10 cellular contexts compared by ENCODE assay signal in the genomic region with DNA sequence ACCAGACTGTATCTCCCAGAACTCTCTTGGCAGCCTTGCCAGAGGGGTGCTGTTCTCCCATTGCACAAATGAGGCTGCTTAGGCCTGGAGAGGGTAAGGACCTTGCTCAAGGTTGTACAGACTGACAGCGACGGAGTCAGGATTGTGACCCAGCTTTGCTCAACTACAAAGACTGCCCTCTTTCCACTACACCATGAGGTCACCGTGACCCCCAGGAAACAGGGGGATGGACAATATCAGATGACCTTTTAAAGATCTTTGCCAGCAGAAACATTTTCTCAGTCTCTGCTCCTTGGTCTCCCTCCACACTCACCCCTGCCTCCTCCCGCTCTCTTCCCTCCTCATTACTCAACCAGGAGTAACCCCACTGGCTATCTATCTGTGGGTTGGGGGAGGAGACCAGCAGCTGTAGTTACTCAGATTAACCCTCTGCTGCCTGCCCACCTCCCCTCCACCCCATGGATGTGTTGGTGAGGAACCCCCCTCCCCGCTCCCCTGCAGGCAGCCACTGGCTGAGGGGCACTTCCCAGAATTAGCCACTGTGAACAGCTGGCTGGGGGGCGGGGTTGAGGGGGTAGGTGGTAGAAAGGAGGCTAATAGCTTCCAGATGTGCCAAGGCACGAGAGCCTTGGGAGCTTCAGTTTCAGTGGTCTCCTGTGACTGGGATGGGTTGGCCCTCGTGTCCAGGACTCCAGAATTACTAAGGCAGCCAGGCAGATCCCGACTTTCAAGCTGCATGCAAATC. TPM values are rescaled to one million over a fixed set of nuclear protein-coding genes. Genes with fewer than 3 reads are reported as not detected.
DNase-seq lines count a peak whose midpoint lies in the region; ATAC-seq and TF ChIP-seq lines count a peak whose summit lies in the region.
"Had no signal": no experiment of that assay in that cellular context is flagged by ENCODE, and none has a peak within 500 bp of the region (broad histone marks: within the 10 kb centered on the region; RNA-seq: fewer than 3 reads in every experiment).

No MANE protein-coding gene starts in this region.

- peak; percentile 10 for ATAC-seq in GM18858 (IDR thresholded peaks at IDR 0.05; ENCODE audit: unreplicated experiment)
- ATAC-seq in HG02642 (IDR thresholded peaks at IDR 0.05; ENCODE audit: poor library complexity, unreplicated experiment) = peak; percentile 34
- no peak for ATAC-seq in esophagus mucosa
- ATAC-seq in CD4-positive, alpha-beta T cell (ENCODE audit: poor library complexity) = no peak

- H3K27ac Mint-ChIP-seq in mesothelial cell of epicardium = peak overlapping the region; percentile 75
- no peak overlapping the region for H3K27ac Mint-ChIP-seq in CD4-positive, alpha-beta T cell

- peak overlapping the region; percentile 76 for H3K9ac ChIP-seq in OCI-LY3 (ENCODE audit: low read length)

- H3K4me3 ChIP-seq in OCI-LY3 (ENCODE audit: low read length) = peak overlapping the region; percentile 74
- H3K4me3 ChIP-seq: colonic mucosa had no signal

- CTCF ChIA-PET in CD4-positive, alpha-beta T cell (lab: Charles Lee) = no interaction called here

- H3K79me2 ChIP-seq in OCI-LY3 (ENCODE audit: low read length) = no peaks in the 10 kb centered on the region

- peak overlapping the region; percentile 94 for H3K27ac ChIP-seq in OCI-LY3 (ENCODE audit: low read length)
- H3K27ac ChIP-seq in CD4-positive, alpha-beta T cell (ENCODE audit: low read depth, low read length) = no peak overlapping the region
- H3K27ac ChIP-seq: colonic mucosa had no signal

- DNase-seq in mesothelial cell of epicardium (ENCODE audit: low spot score in 2 of 2, unreplicated experiment in 2 of 2) (no peak), DMS53 (lab: John Stamatoyannopoulos, UW) (no peak)
- no peak for DNase-seq in CD4-positive, alpha-beta T cell
- no peak for DNase-seq in stimulated activated naive CD4-positive, alpha-beta T cell treated with Interleukin-2 at 50 U/mL for 16 hours (lab: John Stamatoyannopoulos, UW)
- DNase-seq: colonic mucosa had no signal

- H3K4me3 Mint-ChIP-seq in mesothelial cell of epicardium = no peak overlapping the region
- H3K4me3 Mint-ChIP-seq in CD4-positive, alpha-beta T cell = no peak overlapping the region
- H3K4me3 Mint-ChIP-seq: neural crest cell had no signal

- peak overlapping the region; percentile 76 for H3K4me2 ChIP-seq in OCI-LY3 (ENCODE audit: low read length)

- H2AFZ ChIP-seq in OCI-LY3 (ENCODE audit: low read depth, low read length) = no peak overlapping the region; the same call in 1 of the 2 replicates

- intact Hi-C loops in CD4-positive, alpha-beta T cell (cut with DNase I, micrococcal nuclease) = no loop called here

- no peaks in the 10 kb centered on the region for H3K9me3 Mint-ChIP-seq in mesothelial cell of epicardium
- no peaks in the 10 kb centered on the region for H3K9me3 Mint-ChIP-seq in CD4-positive, alpha-beta T cell
- H3K9me3 Mint-ChIP-seq: neural crest cell had no signal

- H4K20me1 ChIP-seq in OCI-LY3 (ENCODE audit: insufficient read depth, low read length) = no peaks in the 10 kb centered on the region

- no peaks in the 10 kb centered on the region for H3K36me3 Mint-ChIP-seq in mesothelial cell of epicardium
- H3K36me3 Mint-ChIP-seq in CD4-positive, alpha-beta T cell (ENCODE audit: low read depth) = no peaks in the 10 kb centered on the region

- H3K4me1 ChIP-seq in OCI-LY3 (ENCODE audit: low read length) = peaks cover 48% of the 10 kb centered on the region
- H3K4me1 ChIP-seq: colonic mucosa had no signal

- TF ChIP-seq CTCF in OCI-LY3 (IDR thresholded peaks at IDR 0.05; ENCODE audit: low read depth, low read length) (0 out of 2 replicates have a peak, but pooled peaks have one; percentile 3), mesothelial cell of epicardium (IDR thresholded peaks at IDR 0.05; ENCODE audit: unreplicated experiment) (no peak)
- TF ChIP-seq CTCF in CD4-positive, alpha-beta T cell (IDR thresholded peaks at IDR 0.05) = no peak

- H3K36me3 ChIP-seq in OCI-LY3 (replicated peaks; ENCODE audit: low read depth, low read length) = no peaks in the 10 kb centered on the region
- H3K36me3 ChIP-seq: colonic mucosa had no signal

- POLR2A ChIA-PET in CD4-positive, alpha-beta T cell (lab: Charles Lee) = no interaction called here

- H3K27me3 Mint-ChIP-seq in mesothelial cell of epicardium (ENCODE audit: low read depth) = peaks cover 12% of the 10 kb centered on the region
- H3K27me3 Mint-ChIP-seq in CD4-positive, alpha-beta T cell = peaks cover 10% of the 10 kb centered on the region

- H3K27me3 ChIP-seq in OCI-LY3 (ENCODE audit: low read depth, low read length) = peaks cover 2% of the 10 kb centered on the region; the same call in 1 of the 2 replicates
- H3K27me3 ChIP-seq in CD4-positive, alpha-beta T cell (ENCODE audit: control insufficient read depth, insufficient read depth, low read length) = no peaks in the 10 kb centered on the region
- H3K27me3 ChIP-seq: colonic mucosa had no signal

- peaks cover 49% of the 10 kb centered on the region for H3K4me1 Mint-ChIP-seq in mesothelial cell of epicardium
- H3K4me1 Mint-ChIP-seq in CD4-positive, alpha-beta T cell (ENCODE audit: low read depth) = no peaks in the 10 kb centered on the region

- H3K9me3 ChIP-seq in OCI-LY3 (ENCODE audit: insufficient read depth, low read length) = no peaks in the 10 kb centered on the region
- no peaks in the 10 kb centered on the region for H3K9me3 ChIP-seq in CD4-positive, alpha-beta T cell (ENCODE audit: control insufficient read depth, low read length)
- H3K9me3 ChIP-seq: colonic mucosa had no signal

RNA-seq across cellular contexts. Expression of a gene that starts 26.9 kb away (rescaled TPM):
- total RNA-seq in mesothelial cell of epicardium (41.4 to 46.6 TPM (median 46.0 TPM) in 3 replicates), esophagus mucosa (44.5 TPM)
- 10 to 100 TPM; 26.1 to 27.7 TPM for total RNA-seq in CD4-positive, alpha-beta T cell

RNA-seq across cellular contexts. Expression of a gene that starts 55.5 kb away (rescaled TPM):
- 181 to 186 TPM (median 185 TPM) in 3 replicates for total RNA-seq in mesothelial cell of epicardium
- 129 TPM for total RNA-seq in esophagus mucosa
- 1 to 10 TPM; 3.5 to 3.7 TPM for total RNA-seq in CD4-positive, alpha-beta T cell

Comparison
In these comparisons a context has a peak if more than half of its experiments do, and no peak if none do; other contexts are left out.
1. ATAC-seq: peak in GM18858 (single experiment) and HG02642 (single experiment); none in esophagus mucosa (single experiment) and CD4-positive, alpha-beta T cell (single experiment).
2. RNA of a gene that starts 55.5 kb away (total RNA-seq): 181 to 186 TPM in mesothelial cell of epicardium and 129 TPM in esophagus mucosa (single experiment); 3.5 to 3.7 TPM in CD4-positive, alpha-beta T cell; every median in the first group is over 10 times any median in the second.